30 cellular contexts compared by ENCODE assay signal in the genomic region with DNA sequence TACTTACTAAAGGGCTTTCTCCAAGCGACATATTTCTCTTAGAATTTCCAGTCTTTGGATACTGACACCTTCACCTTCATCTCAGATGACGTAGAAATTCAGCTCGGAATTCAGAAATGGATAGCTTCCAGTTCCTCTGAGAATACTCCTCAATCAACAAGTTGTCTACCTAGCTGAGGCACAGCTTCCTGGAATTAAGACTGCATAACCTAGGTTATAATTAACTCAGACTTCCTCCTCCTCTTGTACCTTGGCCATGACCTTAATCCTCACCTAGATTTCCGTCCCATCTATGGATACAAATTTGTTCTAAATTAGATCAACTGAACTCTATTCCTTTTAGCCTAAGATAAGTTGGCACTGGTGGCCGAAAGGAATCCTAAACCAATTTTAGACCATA.
"Had no signal": no experiment of that assay in that cellular context is flagged by ENCODE, and none has a peak within 500 bp of the region (broad histone marks: within the 10 kb centered on the region; RNA-seq: fewer than 3 reads in every experiment).

No MANE protein-coding gene starts in this region.

- H3K36me3 ChIP-seq: brain microvascular endothelial cell, ovary, suprapubic skin, upper lobe of right lung had no signal

- H3K27me3 ChIP-seq: brain microvascular endothelial cell, esophagus squamous epithelium, heart right ventricle, ovary, suprapubic skin, tibial artery, upper lobe of right lung had no signal

- H3K4me1 ChIP-seq: tibial artery, upper lobe of right lung had no signal

- H3K4me3 Mint-ChIP-seq: activated naive CD4-positive, alpha-beta T cell treated with anti-CD3 and anti-CD28 coated beads, Interleukin-2, amount 10 ng/mL, durations not matched to agents 7 days and 5 days; activated naive CD8-positive, alpha-beta T cell treated with anti-CD3 and anti-CD28 coated beads, Interleukin-2, amount 10 ng/mL, durations not matched to agents 7 days and 5 days; activated T-cell treated with anti-CD3 and anti-CD28 coated beads, Interleukin-2, amount 50 U/mL, for 72 hours; central memory CD8-positive, alpha-beta T cell; dendritic cell treated with granulocyte-macrophage colony-stimulating factor and Interleukin-4, amounts not matched to agents 40 ng/mL and 50 ng/mL, for 4 days; naive thymus-derived CD8-positive, alpha-beta T cell; stimulated activated naive B cell treated with anti-CD40 and anti-IgM and Interleukin-4, amounts not matched to agents 10 μg/mL and 1 μg/mL and 100 μg/mL, for 72 hours; T-helper 1 cell treated with Interleukin-12 subunit alpha and Interleukin-12 subunit beta and Interleukin-4 antibody, amounts not matched to agents 30 μg/mL and 1 μg/mL, for 36 hours had no signal

- H3K27me3 Mint-ChIP-seq: activated naive CD4-positive, alpha-beta T cell treated with anti-CD3 and anti-CD28 coated beads, Interleukin-2, amount 10 ng/mL, durations not matched to agents 7 days and 5 days; activated naive CD8-positive, alpha-beta T cell treated with anti-CD3 and anti-CD28 coated beads, Interleukin-2, amount 10 ng/mL, durations not matched to agents 7 days and 5 days; central memory CD8-positive, alpha-beta T cell; dendritic cell treated with granulocyte-macrophage colony-stimulating factor and Interleukin-4, amounts not matched to agents 40 ng/mL and 50 ng/mL, for 4 days; naive thymus-derived CD8-positive, alpha-beta T cell; progenitor cell of endocrine pancreas; stimulated activated naive B cell treated with anti-CD40 and anti-IgM and Interleukin-4, amounts not matched to agents 10 μg/mL and 1 μg/mL and 100 μg/mL, for 72 hours had no signal

- H3K9me3 ChIP-seq: esophagus squamous epithelium, heart right ventricle, ovary, suprapubic skin, tibial artery, upper lobe of right lung had no signal

- H3K9me3 Mint-ChIP-seq: activated naive CD4-positive, alpha-beta T cell treated with anti-CD3 and anti-CD28 coated beads, Interleukin-2, amount 10 ng/mL, durations not matched to agents 7 days and 5 days; activated naive CD8-positive, alpha-beta T cell treated with anti-CD3 and anti-CD28 coated beads, Interleukin-2, amount 10 ng/mL, durations not matched to agents 7 days and 5 days; activated T-cell treated with anti-CD3 and anti-CD28 coated beads, Interleukin-2, amount 50 U/mL, for 72 hours; central memory CD8-positive, alpha-beta T cell; dendritic cell treated with granulocyte-macrophage colony-stimulating factor and Interleukin-4, amounts not matched to agents 40 ng/mL and 50 ng/mL, for 4 days; naive thymus-derived CD8-positive, alpha-beta T cell; stimulated activated naive B cell treated with anti-CD40 and anti-IgM and Interleukin-4, amounts not matched to agents 10 μg/mL and 1 μg/mL and 100 μg/mL, for 72 hours; T-helper 1 cell treated with Interleukin-12 subunit alpha and Interleukin-12 subunit beta and Interleukin-4 antibody, amounts not matched to agents 30 μg/mL and 1 μg/mL, for 36 hours had no signal

- FAIRE-seq: astrocyte, TTC549 had no signal

- H3K4me3 ChIP-seq: esophagus squamous epithelium, heart right ventricle, ovary, suprapubic skin, tibial artery, upper lobe of right lung had no signal

- ATAC-seq: activated T-cell treated with anti-CD3 and anti-CD28 coated beads, Interleukin-2, amount 50 U/mL, for 72 hours; naive thymus-derived CD8-positive, alpha-beta T cell; stimulated activated naive B cell treated with anti-CD40 and anti-IgM and Interleukin-4, amounts not matched to agents 10 μg/mL and 1 μg/mL and 100 μg/mL, for 72 hours; upper lobe of right lung had no signal

- DNase-seq: activated CD4-positive, alpha-beta T cell treated with anti-CD3 and anti-CD28 coated beads for 4 hours; activated CD4-positive, alpha-beta T cell treated with anti-CD3 and anti-CD28 coated beads, Interleukin-2, amount 50 U/mL, for 4 hours; activated naive CD4-positive, alpha-beta T cell treated with anti-CD3 and anti-CD28 coated beads, Interleukin-2, amount 10 ng/mL, durations not matched to agents 7 days and 5 days; activated naive CD8-positive, alpha-beta T cell treated with anti-CD3 and anti-CD28 coated beads, Interleukin-2, amount 10 ng/mL, durations not matched to agents 7 days and 5 days; activated T-cell treated with anti-CD3 and anti-CD28 coated beads for 4 hours; activated T-cell treated with anti-CD3 and anti-CD28 coated beads, Interleukin-2, amount 50 U/mL, for 72 hours; brain microvascular endothelial cell; effector CD4-positive, alpha-beta T cell; esophagus squamous epithelium; foreskin melanocyte; heart right ventricle; left cardiac atrium; midbrain; naive thymus-derived CD8-positive, alpha-beta T cell; ovary; stimulated activated CD4-positive, alpha-beta T cell treated with anti-CD3 and anti-CD28 coated beads, Interleukin-15, amount 100 ng/mL, for 24 hours; stimulated activated CD4-positive, alpha-beta T cell treated with anti-CD3 and anti-CD28 coated beads, Interleukin-2, amount 100 ng/mL, for 24 hours; stimulated activated naive B cell treated with anti-CD40 and anti-IgM and Interleukin-4, amounts not matched to agents 10 μg/mL and 1 μg/mL and 100 μg/mL, for 72 hours; SW 1271; T-helper 9 cell; tibial artery; upper lobe of right lung had no signal

- H3K27ac ChIP-seq: brain microvascular endothelial cell, esophagus squamous epithelium, ovary, suprapubic skin, tibial artery, upper lobe of right lung, VCaP had no signal

- H3K27ac Mint-ChIP-seq: activated naive CD4-positive, alpha-beta T cell treated with anti-CD3 and anti-CD28 coated beads, Interleukin-2, amount 10 ng/mL, durations not matched to agents 7 days and 5 days; activated naive CD8-positive, alpha-beta T cell treated with anti-CD3 and anti-CD28 coated beads, Interleukin-2, amount 10 ng/mL, durations not matched to agents 7 days and 5 days; activated T-cell treated with anti-CD3 and anti-CD28 coated beads, Interleukin-2, amount 50 U/mL, for 72 hours; dendritic cell treated with granulocyte-macrophage colony-stimulating factor and Interleukin-4, amounts not matched to agents 40 ng/mL and 50 ng/mL, for 4 days; naive thymus-derived CD8-positive, alpha-beta T cell; progenitor cell of endocrine pancreas; stimulated activated naive B cell treated with anti-CD40 and anti-IgM and Interleukin-4, amounts not matched to agents 10 μg/mL and 1 μg/mL and 100 μg/mL, for 72 hours; T-helper 1 cell treated with Interleukin-12 subunit alpha and Interleukin-12 subunit beta and Interleukin-4 antibody, amounts not matched to agents 30 μg/mL and 1 μg/mL, for 36 hours had no signal

- H3K4me1 Mint-ChIP-seq: activated naive CD4-positive, alpha-beta T cell treated with anti-CD3 and anti-CD28 coated beads, Interleukin-2, amount 10 ng/mL, durations not matched to agents 7 days and 5 days; activated naive CD8-positive, alpha-beta T cell treated with anti-CD3 and anti-CD28 coated beads, Interleukin-2, amount 10 ng/mL, durations not matched to agents 7 days and 5 days; central memory CD8-positive, alpha-beta T cell; stimulated activated naive B cell treated with anti-CD40 and anti-IgM and Interleukin-4, amounts not matched to agents 10 μg/mL and 1 μg/mL and 100 μg/mL, for 72 hours had no signal

- H3K36me3 Mint-ChIP-seq: activated naive CD8-positive, alpha-beta T cell treated with anti-CD3 and anti-CD28 coated beads, Interleukin-2, amount 10 ng/mL, durations not matched to agents 7 days and 5 days; naive thymus-derived CD8-positive, alpha-beta T cell had no signal
